31 cellular contexts compared by ENCODE assay signal in genomic region chr12:83136421-83136820, GRCh38.
"Had no signal": no experiment of that assay in that cellular context is flagged by ENCODE, and none has a peak within 500 bp of the region (broad histone marks: within the 10 kb centered on the region; RNA-seq: fewer than 3 reads in every experiment).

No MANE protein-coding gene starts in this region.

- H3K9me3 ChIP-seq: adrenal gland, body of pancreas, colonic mucosa had no signal

- H3K27ac ChIP-seq: adrenal gland, body of pancreas, colonic mucosa, epithelial cell of prostate, esophagus squamous epithelium, gastroesophageal sphincter, WERI-Rb-1 had no signal

- H3K36me3 ChIP-seq: adrenal gland, colonic mucosa, gastroesophageal sphincter, WERI-Rb-1 had no signal

- H3K4me3 Mint-ChIP-seq: activated B cell treated with CpG ODN at 0.5 μM for 24 hours; activated CD8-positive, alpha-beta T cell treated with anti-CD3 and anti-CD28 coated beads for 36 hours; activated naive CD8-positive, alpha-beta T cell; activated T-cell treated with anti-CD3 and anti-CD28 coated beads, Interleukin-2, amount 50 U/mL, for 4 hours; activated T-helper 17 cell treated with anti-CD3 and anti-CD28 coated beads, Interleukin-2, amount 50 U/mL, for 72 hours; T-helper 17 cell; T-helper 2 cell treated with Interferon-gamma antibody and Interleukin-4, amounts not matched to agents 5 μg/mL and 100 μg/mL, for 36 hours had no signal

- H3K36me3 Mint-ChIP-seq: activated naive CD8-positive, alpha-beta T cell had no signal

- H3K27me3 Mint-ChIP-seq: activated B cell treated with CpG ODN at 0.5 μM for 24 hours; activated CD8-positive, alpha-beta T cell treated with anti-CD3 and anti-CD28 coated beads for 36 hours; activated naive CD8-positive, alpha-beta T cell; activated T-helper 17 cell treated with anti-CD3 and anti-CD28 coated beads, Interleukin-2, amount 50 U/mL, for 72 hours; T-helper 17 cell had no signal

- H3K4me1 ChIP-seq: adrenal gland, body of pancreas, colonic mucosa, esophagus squamous epithelium, gastroesophageal sphincter had no signal

- H3K27me3 ChIP-seq: adrenal gland, body of pancreas, colonic mucosa, esophagus squamous epithelium, gastroesophageal sphincter had no signal

- DNase-seq: activated B cell treated with CpG ODN at 0.5 μM for 24 hours; activated CD4-positive, alpha-beta T cell treated with anti-CD3 and anti-CD28 coated beads for 48 hours; activated CD4-positive, alpha-beta T cell treated with anti-CD3 and anti-CD28 coated beads, Interleukin-2, amount 50 U/mL, for 1 hour; activated CD4-positive, alpha-beta T cell treated with anti-CD3 and anti-CD28 coated beads, Interleukin-2, amount 50 U/mL, for 48 hours; activated CD8-positive, alpha-beta memory T cell treated with anti-CD3 and anti-CD28 coated beads for 24 hours; activated CD8-positive, alpha-beta T cell treated with anti-CD3 and anti-CD28 coated beads for 36 hours; activated effector memory CD4-positive, alpha-beta T cell treated with Interleukin-2 at 50 U/mL for 16 hours; activated gamma-delta T cell treated with Interleukin-2 at 50 U/mL for 16 hours; activated naive CD4-positive, alpha-beta T cell treated with anti-CD3 and anti-CD28 coated beads, Interleukin-2, amount 50 U/mL, for 16 hours; activated naive CD4-positive, alpha-beta T cell treated with Interleukin-2 at 50 U/mL for 16 hours; activated T-cell treated with anti-CD3 and anti-CD28 coated beads, Interleukin-2, amount 50 U/mL, for 4 hours; adrenal gland; amygdala; aorta; body of pancreas; central memory CD4-positive, alpha-beta T cell; cerebellar nuclear complex; colonic mucosa; effector CD8-positive, alpha-beta T cell; esophagus squamous epithelium; foreskin melanocyte; head of caudate nucleus; T-helper 1 cell; T-helper 17 cell; T1000; WERI-Rb-1 had no signal

- H3K4me3 ChIP-seq: adrenal gland, body of pancreas, colonic mucosa, esophagus squamous epithelium, gastroesophageal sphincter had no signal

- H3K9me3 Mint-ChIP-seq: activated CD8-positive, alpha-beta T cell treated with anti-CD3 and anti-CD28 coated beads for 36 hours; activated T-cell treated with anti-CD3 and anti-CD28 coated beads, Interleukin-2, amount 50 U/mL, for 4 hours; activated T-helper 17 cell treated with anti-CD3 and anti-CD28 coated beads, Interleukin-2, amount 50 U/mL, for 72 hours had no signal

- H3K4me1 Mint-ChIP-seq: activated B cell treated with CpG ODN at 0.5 μM for 24 hours; activated T-helper 17 cell treated with anti-CD3 and anti-CD28 coated beads, Interleukin-2, amount 50 U/mL, for 72 hours; T-helper 17 cell had no signal

- H3K27ac Mint-ChIP-seq: activated B cell treated with CpG ODN at 0.5 μM for 24 hours; activated CD8-positive, alpha-beta T cell treated with anti-CD3 and anti-CD28 coated beads for 36 hours; activated naive CD8-positive, alpha-beta T cell; activated T-helper 17 cell treated with anti-CD3 and anti-CD28 coated beads, Interleukin-2, amount 50 U/mL, for 72 hours; T-helper 17 cell; T-helper 2 cell treated with Interferon-gamma antibody and Interleukin-4, amounts not matched to agents 5 μg/mL and 100 μg/mL, for 36 hours had no signal
